ENCODE assay signal across 8 cellular contexts in the genomic region with DNA sequence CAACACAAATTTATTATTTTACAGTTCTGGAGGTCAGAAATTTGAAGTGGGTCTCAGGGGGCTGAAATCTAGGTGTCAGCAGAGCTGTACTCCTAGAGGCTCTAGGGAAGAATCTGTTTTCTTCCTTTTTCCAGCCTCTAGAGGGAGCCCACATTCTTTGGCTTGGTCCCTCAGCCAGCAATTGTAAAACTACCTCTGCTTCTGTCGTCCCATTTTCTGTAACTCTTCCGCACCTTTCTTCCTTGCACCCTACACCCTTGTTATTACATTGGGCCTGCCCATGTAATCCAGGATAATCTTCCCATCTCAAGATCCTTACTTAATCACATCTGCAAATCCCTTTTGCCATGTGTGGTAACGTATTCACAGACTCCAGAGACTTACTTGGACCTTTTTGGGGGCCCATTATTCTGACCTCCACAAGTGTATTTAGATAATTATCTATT. TPM values are rescaled to one million over a fixed set of nuclear protein-coding genes. Genes with fewer than 3 reads are reported as not detected.
DNase-seq lines count a peak whose midpoint lies in the region; ATAC-seq and TF ChIP-seq lines count a peak whose summit lies in the region.

No MANE protein-coding gene starts in this region.

- H3K27ac ChIP-seq in RWPE1 (no peak overlapping the region), ascending aorta (no peak overlapping the region), gastrocnemius medialis (no peak overlapping the region)

- H3K36me3 ChIP-seq in ascending aorta, result no peaks in the 10 kb centered on the region
- no peaks in the 10 kb centered on the region for H3K36me3 ChIP-seq in gastrocnemius medialis

- DNase-seq in ELR (ENCODE audit: low read depth) (peak; percentile 79), M059J (ENCODE audit: low read depth) (peak; percentile 67), RWPE1 (ENCODE audit: low spot score) (peak; percentile 57), ascending aorta (ENCODE audit: low spot score in 2 of 2) (no peak), hepatic stellate cell (ENCODE audit: low spot score) (peak; percentile 40), gastrocnemius medialis (no peak)

- CTCF ChIA-PET in RWPE1 (lab: Yijun Ruan, JAX), result interaction anchor here (0.6 to 2.7 kb wide), 10 partner anchors 10 to 79 kb away, joined by 3 to 16 read pairs (median 3); no protein-coding TSS in a partner anchor

- ATAC-seq in gastrocnemius medialis (peak; percentile 74 to 91), GM18907 (IDR thresholded peaks at IDR 0.05; ENCODE audit: unreplicated experiment) (no peak), GM18867 (IDR thresholded peaks at IDR 0.05; ENCODE audit: unreplicated experiment) (no peak)

- H3K4me3 ChIP-seq in ascending aorta, result no peak overlapping the region
- no peak overlapping the region for H3K4me3 ChIP-seq in gastrocnemius medialis

- TF ChIP-seq CTCF in RWPE1 (conservative IDR thresholded peaks at IDR 0.05; ENCODE audit: low read depth) (peak; percentile 91), ascending aorta (IDR thresholded peaks at IDR 0.05) (peak; percentile 71 to 87 (median 78)), gastrocnemius medialis (IDR thresholded peaks at IDR 0.05 in 4 of 5, conservative IDR thresholded peaks at IDR 0.05 in 1 of 5) (peak; percentile 58 to 83 (median 74))

- intact Hi-C loops in ascending aorta (cut with DNase I) (loop anchor here (1.0 to 2.0 kb wide), 3 partner anchors 35 to 67 kb away; no protein-coding TSS in a partner anchor), gastrocnemius medialis (cut with DNase I; ENCODE audit: low total_unique reads) (loop anchor here (2.0 kb wide), 1 partner anchor 67 kb away; no protein-coding TSS in a partner anchor)

- H3K9me3 ChIP-seq in ascending aorta (no peaks in the 10 kb centered on the region), gastrocnemius medialis (no peaks in the 10 kb centered on the region)

- no peaks in the 10 kb centered on the region for H3K27me3 ChIP-seq in ascending aorta
- H3K27me3 ChIP-seq in gastrocnemius medialis, result no peaks in the 10 kb centered on the region

- no peaks in the 10 kb centered on the region for H3K4me1 ChIP-seq in ascending aorta
- H3K4me1 ChIP-seq in gastrocnemius medialis, result peaks cover 0 to 3% of the 10 kb centered on the region in 2 donors

- POLR2A ChIA-PET in RWPE1 (lab: Yijun Ruan, JAX; ENCODE audit: low non-redundant PET), result no interaction called here

- in situ Hi-C loops in gastrocnemius medialis (cut with MboI; ENCODE audit: low sequenced_read_pairs in 4 of 4), result loop anchor here (5.0 to 10.0 kb wide), 2 partner anchors 61 to 63 kb away; a partner anchor contains a TSS

- TF ChIP-seq POLR2A in gastrocnemius medialis (IDR thresholded peaks at IDR 0.05), result no peak

RNA-seq across cellular contexts. Expression of a gene that starts 24.8 kb away (rescaled TPM):
- total RNA-seq in M059J (2014; rRNA removed; shearing (Covaris generic)), result 8.2 and 11.7 TPM in 2 replicates
- total RNA-seq in ascending aorta, result 7.7 TPM
- total RNA-seq in gastrocnemius medialis, result 10 to 100 TPM in 1 of 4 donors, 1 to 10 TPM in 3; 7.7 to 21.8 (median 9.6) TPM

RNA-seq across cellular contexts. Expression of a gene that starts 59.6 kb away (rescaled TPM):
- 120 and 154 TPM in 2 replicates for total RNA-seq in M059J (2014; rRNA removed; shearing (Covaris generic))
- total RNA-seq in ascending aorta (25.8 TPM), gastrocnemius medialis (10 to 100 TPM in 3 of 4 donors, 1 to 10 TPM in 1; 6.4 to 60.3 (median 28.0) TPM)

Comparison
In these comparisons a context has a peak if more than half of its experiments do, and no peak if none do; other contexts are left out.
1. DNase-seq: peak in ELR (single experiment), M059J (single experiment), RWPE1 (single experiment) and hepatic stellate cell (single experiment); none in ascending aorta (0 of 2) and gastrocnemius medialis (0 of 2).
2. ATAC-seq: peak in gastrocnemius medialis (2 of 2); none in GM18907 (single experiment) and GM18867 (single experiment).
3. Peak in every context shown above with its lines, with median percentiles within 50 percentile points of each other: CTCF ChIP-seq.